ENCODE assay signal across 8 cellular contexts in genomic region chr11:95229199-95230053, GRCh38. TPM values are rescaled to one million over a fixed set of nuclear protein-coding genes. Genes with fewer than 3 reads are reported as not detected.
DNase-seq lines count a peak whose midpoint lies in the region; ATAC-seq and TF ChIP-seq lines count a peak whose summit lies in the region.

No MANE protein-coding gene starts in this region.

- H3K4me3 ChIP-seq in AG10803 (ENCODE audit: low read length) (peak overlapping the region; percentile 72), foreskin fibroblast (ENCODE audit: low read depth in 1 of 2, low read length in 2 of 2) (peak overlapping the region; percentile 49 to 79), prostate gland (peak overlapping the region; percentile 82 to 90)

- peaks cover 20% of the 10 kb centered on the region for H3K27me3 Mint-ChIP-seq in HFFc6 (ENCODE audit: insufficient read depth)

- under 1% methylated on average over 12 of the region's 12 CpGs for WGBS in prostate gland

- H3K9me3 Mint-ChIP-seq in HFFc6: no peaks in the 10 kb centered on the region

- TF ChIP-seq POLR2A in prostate gland (IDR thresholded peaks at IDR 0.05): no peak

- ATAC-seq in HG03139 (IDR thresholded peaks at IDR 0.05; ENCODE audit: unreplicated experiment): no peak

- H3K27me3 ChIP-seq in prostate gland (replicated peaks; ENCODE audit: insufficient read depth): no peaks in the 10 kb centered on the region

- no peaks in the 10 kb centered on the region for H3K36me3 Mint-ChIP-seq in HFFc6 (ENCODE audit: low read depth)

- DNase-seq in AG10803 (ENCODE audit: low read depth) (no peak), HFFc6 (no peak), foreskin fibroblast (peak; percentile 22 to 63), prostate gland (ENCODE audit: low spot score) (no peak), NCI-H146 (lab: John Stamatoyannopoulos, UW) (no peak), DMS114 treated with DMSO at 0.1 percent for 48 hours (lab: John Stamatoyannopoulos, UW; ENCODE audit: unreplicated experiment) (no peak)

- H3K27ac Mint-ChIP-seq in HFFc6: no peak overlapping the region

- no peaks in the 10 kb centered on the region for H3K4me1 ChIP-seq in prostate gland (replicated peaks)

- TF ChIP-seq CTCF in AG10803 (conservative IDR thresholded peaks at IDR 0.05; ENCODE audit: low read length) (no peak), HFFc6 (IDR thresholded peaks at IDR 0.05) (no peak), VCaP (conservative IDR thresholded peaks at IDR 0.05) (no peak), foreskin fibroblast (IDR thresholded peaks at IDR 0.05; ENCODE audit: low read depth, low read length) (no peak), prostate gland (IDR thresholded peaks at IDR 0.05) (no peak)

- no peaks in the 10 kb centered on the region for H3K36me3 ChIP-seq in prostate gland

- no peaks in the 10 kb centered on the region for H3K9me3 ChIP-seq in prostate gland

- H3K27ac ChIP-seq in VCaP (peak overlapping the region; percentile 97), prostate gland (peak overlapping the region; percentile 84 to 88)

- H3K4me1 Mint-ChIP-seq in HFFc6 (ENCODE audit: low read depth): peaks cover 14% of the 10 kb centered on the region

- intact Hi-C loops in prostate gland (cut with DNase I): loop anchor here (2.0 to 10.0 kb wide), 4 partner anchors 75 to 535 kb away; no protein-coding TSS in a partner anchor

- H3K4me3 Mint-ChIP-seq in HFFc6: peak overlapping the region; percentile 81

RNA-seq across cellular contexts. Expression of gene SESN3, which starts 1.6 kb away (rescaled TPM):
- under 1 TPM; 0.12 to 0.28 (median 0.21) TPM for total RNA-seq in HFFc6 (2021; fragmentation: NEBNext Ultra II Directional; extraction: Animal tissue kit (Norgen Biotek cat#: 25700))
- 10 to 100 TPM; 21.3 to 33.8 TPM for total RNA-seq in prostate gland

Comparison
In these comparisons a context has a peak if more than half of its experiments do, and no peak if none do; other contexts are left out.
1. DNase-seq: peak in foreskin fibroblast (2 of 2); none in AG10803 (single experiment), HFFc6 (single experiment), prostate gland (single experiment), NCI-H146 (single experiment) and DMS114 treated with DMSO at 0.1 percent for 48 hours (single experiment).
2. RNA of gene SESN3, which starts 1.6 kb away (total RNA-seq): 21.3 to 33.8 TPM in prostate gland; 0.12 to 0.28 TPM in HFFc6; every median in the first group is over 10 times any median in the second.
3. Peak in every context shown above with its lines, with median percentiles within 50 percentile points of each other: H3K4me3 ChIP-seq.